In genomic region chr7:43295429-43295828, GRCh38 we compare ENCODE assay signal across 24 cellular contexts.
DNase-seq lines count a peak whose midpoint lies in the region; ATAC-seq and TF ChIP-seq lines count a peak whose summit lies in the region.
"Had no signal": no experiment of that assay in that cellular context is flagged by ENCODE, and none has a peak within 500 bp of the region (broad histone marks: within the 10 kb centered on the region; RNA-seq: fewer than 3 reads in every experiment).

No MANE protein-coding gene starts in this region.

- H3K27me3 Mint-ChIP-seq in WTC11 (ENCODE audit: low read depth) (no peaks in the 10 kb centered on the region; the same call in 1 of the 2 replicates), mesothelial cell of epicardium (ENCODE audit: low read depth) (peaks cover 2% of the 10 kb centered on the region)

- no peak overlapping the region for H3K9ac ChIP-seq in iPS-20b (ENCODE audit: low read depth, low read length)
- H3K9ac ChIP-seq: KMS-11 had no signal

- peak; percentile 30 for DNase-seq in ELF-1 (ENCODE audit: low read depth, low spot score)
- peak; percentile 47 for DNase-seq in WTC11 (ENCODE audit: low spot score)
- no peak for DNase-seq in mesothelial cell of epicardium (ENCODE audit: low spot score in 2 of 2, unreplicated experiment in 2 of 2)
- DNase-seq in T-helper 2 cell = no peak
- no peak for DNase-seq in DMS79 treated with DMSO at 0.1 percent for 48 hours (lab: John Stamatoyannopoulos, UW)
- DNase-seq: 8988T, ACHN, BE2C, H7, NCI-H1048, NCI-H1417, NCI-H1694, NCI-H2029 treated with DMSO at 0.1 percent for 48 hours, NCI-H526 treated with DMSO at 0.1 percent for 48 hours, PC-9, SJCRH30 had no signal

- H3K4me3 Mint-ChIP-seq in WTC11 (peak overlapping the region; percentile 35; the same call in 1 of the 2 replicates), mesothelial cell of epicardium (no peak overlapping the region)
- H3K4me3 Mint-ChIP-seq: CD14-positive monocyte, IgD-negative memory B cell had no signal

- CTCF ChIA-PET in WTC11 (lab: Charles Lee) = interaction anchor here (0.6 to 2.4 kb wide), 6 partner anchors 10 to 354 kb away, joined by 3 to 5 read pairs (median 4); no protein-coding TSS in a partner anchor

- peak overlapping the region; percentile 66 for H3K27ac ChIP-seq in iPS-20b (ENCODE audit: low read length)
- H3K27ac ChIP-seq: KMS-11, PC-9, SJCRH30 had no signal

- H3K4me1 Mint-ChIP-seq in WTC11 (peaks cover 65% of the 10 kb centered on the region), mesothelial cell of epicardium (peaks cover 32% of the 10 kb centered on the region)
- H3K4me1 Mint-ChIP-seq: CD14-positive monocyte, IgD-negative memory B cell had no signal

- POLR2A ChIA-PET in WTC11 (lab: Charles Lee) = no interaction called here

- ATAC-seq in WTC11 = peak; percentile 29
- no peak for ATAC-seq in HG02938 (IDR thresholded peaks at IDR 0.05; ENCODE audit: unreplicated experiment)
- ATAC-seq: GM12878, Right ventricle myocardium inferior, SK-N-SH treated with all-trans-retinoic acid at 6 μM for 48 hours had no signal

- H3K36me3 Mint-ChIP-seq in WTC11 (peaks cover 16% of the 10 kb centered on the region), mesothelial cell of epicardium (no peaks in the 10 kb centered on the region)
- H3K36me3 Mint-ChIP-seq: CD14-positive monocyte, IgD-negative memory B cell had no signal

- H3K9me3 ChIP-seq in iPS-20b (ENCODE audit: insufficient read depth, low read depth, low read length) = peaks cover 9% of the 10 kb centered on the region
- H3K9me3 ChIP-seq: BE2C, SJCRH30 had no signal

- peaks cover 10% of the 10 kb centered on the region for H3K9me3 Mint-ChIP-seq in WTC11
- peaks cover 7% of the 10 kb centered on the region for H3K9me3 Mint-ChIP-seq in mesothelial cell of epicardium

- peaks cover 38% of the 10 kb centered on the region for H3K4me1 ChIP-seq in iPS-20b (ENCODE audit: insufficient read depth, low read length)
- H3K4me1 ChIP-seq: BE2C, SJCRH30 had no signal

- peaks cover 8% of the 10 kb centered on the region; the same call in 1 of the 2 replicates for H3K36me3 ChIP-seq in iPS-20b (ENCODE audit: insufficient read depth, low read depth, low read length)
- H3K36me3 ChIP-seq: BE2C, SJCRH30 had no signal

- TF ChIP-seq CTCF in WTC11 (IDR thresholded peaks at IDR 0.05) (no peak), mesothelial cell of epicardium (IDR thresholded peaks at IDR 0.05; ENCODE audit: unreplicated experiment) (no peak)

- H3K27ac Mint-ChIP-seq in WTC11 (peak overlapping the region; percentile 80), mesothelial cell of epicardium (peak overlapping the region; percentile 45)
- H3K27ac Mint-ChIP-seq: IgD-negative memory B cell had no signal

- H3K27me3 ChIP-seq in iPS-20b (ENCODE audit: insufficient read depth, low read length) = no peaks in the 10 kb centered on the region

- no peak overlapping the region for H3K4me3 ChIP-seq in iPS-20b (ENCODE audit: low read length)
- H3K4me3 ChIP-seq: GM12878, PC-9, SJCRH30 had no signal

TF ChIP-seq in WTC11, 78 proteins besides CTCF, POLR2A, EP300 and RAD21:
- TF ChIP-seq NR2C2 (CRISPR knock-in tag; IDR thresholded peaks at IDR 0.05) (no peak), ZSCAN18 (CRISPR knock-in tag; IDR thresholded peaks at IDR 0.05) (no peak), ZNF423 (CRISPR knock-in tag; IDR thresholded peaks at IDR 0.05) (no peak; the same call in 1 of the 2 replicates), OVOL2 (CRISPR knock-in tag; IDR thresholded peaks at IDR 0.05; ENCODE audit: borderline replicate concordance) (no peak), CREB1 (CRISPR knock-in tag; IDR thresholded peaks at IDR 0.05) (no peak), CREM (CRISPR knock-in tag; IDR thresholded peaks at IDR 0.05) (no peak), ZNF263 (CRISPR knock-in tag; IDR thresholded peaks at IDR 0.05; ENCODE audit: low read depth) (no peak)

Comparison
In these comparisons a context has a peak if more than half of its experiments do, and no peak if none do; other contexts are left out.
1. DNase-seq: peak in ELF-1 (single experiment) and WTC11 (single experiment); none in mesothelial cell of epicardium (0 of 2), T-helper 2 cell (0 of 5) and DMS79 treated with DMSO at 0.1 percent for 48 hours (single experiment).